Comparison of ENCODE assay signal across 11 cellular contexts in the genomic region with DNA sequence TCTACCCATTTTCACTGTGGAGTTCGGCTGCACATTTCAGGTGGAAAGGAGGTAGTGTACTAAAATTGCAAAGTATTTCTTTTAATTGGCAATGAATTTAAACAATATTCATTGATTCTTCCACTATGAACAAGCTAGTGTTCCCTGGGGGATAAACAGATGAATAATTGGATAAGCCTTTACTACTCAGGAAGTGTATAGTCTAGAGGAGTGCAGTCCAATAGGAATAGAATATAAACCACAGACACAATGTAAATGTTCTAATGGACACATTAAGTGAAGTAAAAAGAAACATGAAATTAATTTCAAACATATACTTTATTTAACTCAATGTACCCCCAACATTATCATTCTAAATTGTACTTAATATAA. TPM values are rescaled to one million over a fixed set of nuclear protein-coding genes. Genes with fewer than 3 reads are reported as not detected.
DNase-seq lines count a peak whose midpoint lies in the region; ATAC-seq and TF ChIP-seq lines count a peak whose summit lies in the region.
"Had no signal": no experiment of that assay in that cellular context is flagged by ENCODE, and none has a peak within 500 bp of the region (broad histone marks: within the 10 kb centered on the region; RNA-seq: fewer than 3 reads in every experiment).

No MANE protein-coding gene starts in this region.

- peaks cover 2% of the 10 kb centered on the region for H3K36me3 Mint-ChIP-seq in activated naive CD4-positive, alpha-beta T cell treated with anti-CD3 and anti-CD28 coated beads for 36 hours (ENCODE audit: low read depth)
- H3K36me3 Mint-ChIP-seq in activated B cell treated with CpG ODN at 0.5 μM for 24 hours (ENCODE audit: low read depth): no peaks in the 10 kb centered on the region

- TF ChIP-seq CTCF in activated B cell treated with CpG ODN at 0.5 μM for 24 hours (IDR thresholded peaks at IDR 0.05) (no peak), fibroblast of lung (conservative IDR thresholded peaks at IDR 0.05 in 1 of 2, IDR thresholded peaks at IDR 0.05 in 1 of 2; ENCODE audit: low read depth in 1 of 2, low read length in 2 of 2) (no peak)

- no peak for DNase-seq in activated naive CD4-positive, alpha-beta T cell treated with anti-CD3 and anti-CD28 coated beads for 36 hours
- no peak for DNase-seq in activated naive CD4-positive, alpha-beta T cell (lab: John Stamatoyannopoulos, UW)
- no peak for DNase-seq in activated B cell treated with CpG ODN at 0.5 μM for 24 hours
- DNase-seq in fibroblast of lung (ENCODE audit: low read depth in 2 of 2): no peak
- DNase-seq in hepatic stellate cell (ENCODE audit: low spot score): no peak
- DNase-seq: NCI-H510A treated with DMSO at 0.1 percent for 48 hours, ovary had no signal

- WGBS in thymus: 62% methylated on average over 1 of the region's 1 CpG

- H2AFZ ChIP-seq in fibroblast of lung (ENCODE audit: low read length): no peak overlapping the region

- peak overlapping the region; percentile 0 for H3K4me2 ChIP-seq in fibroblast of lung (ENCODE audit: extremely low read depth, insufficient read depth, low read length)

- H3K27me3 ChIP-seq in fibroblast of lung (ENCODE audit: control insufficient read depth, insufficient read depth, low read length): no peaks in the 10 kb centered on the region
- H3K27me3 ChIP-seq in thymus (ENCODE audit: control insufficient read depth, insufficient read depth): no peaks in the 10 kb centered on the region
- H3K27me3 ChIP-seq: ovary had no signal

- peak overlapping the region; percentile 86 for H3K27ac ChIP-seq in fibroblast of lung (ENCODE audit: insufficient read depth, low read length)
- H3K27ac ChIP-seq in thymus (ENCODE audit: low read depth): peak overlapping the region; percentile 69

- H3K9ac ChIP-seq in fibroblast of lung (ENCODE audit: insufficient read depth, low read length): no peak overlapping the region

- no peaks in the 10 kb centered on the region for H3K79me2 ChIP-seq in fibroblast of lung (ENCODE audit: control insufficient read depth, insufficient read depth, low read length)

- CTCF ChIA-PET in activated naive CD4-positive, alpha-beta T cell treated with anti-CD3 and anti-CD28 coated beads for 36 hours (lab: Charles Lee): interaction anchor here (1.3 to 1.9 kb wide), 3 partner anchors 12 to 42 kb away, joined by 3 to 5 read pairs (median 4); no protein-coding TSS in a partner anchor
- CTCF ChIA-PET in activated B cell treated with CpG ODN at 0.5 μM for 24 hours (lab: Charles Lee): no interaction called here

- H3K4me1 ChIP-seq in fibroblast of lung (ENCODE audit: control insufficient read depth, extremely low read depth, insufficient read depth, low read length) (peaks cover 7% of the 10 kb centered on the region), thymus (ENCODE audit: control insufficient read depth, insufficient read depth, low read length) (peaks cover 13% of the 10 kb centered on the region)

- POLR2A ChIA-PET in activated B cell treated with CpG ODN at 0.5 μM for 24 hours (lab: Charles Lee): interaction anchor here (0.7 to 1.0 kb wide), 2 partner anchors 44 to 101 kb away, joined by 3 to 7 read pairs; no protein-coding TSS in a partner anchor

- no peak overlapping the region for H3K4me3 ChIP-seq in fibroblast of lung (replicated peaks in 1 of 4; ENCODE audit: control extremely low read depth in 1 of 4, insufficient read depth in 1 of 4, low read depth in 3 of 4, low read length in 4 of 4)
- H3K4me3 ChIP-seq in thymus (ENCODE audit: low read length): no peak overlapping the region
- H3K4me3 ChIP-seq: HAP-1, ovary had no signal

- no peaks in the 10 kb centered on the region for H3K9me3 ChIP-seq in fibroblast of lung (ENCODE audit: control insufficient read depth, insufficient read depth, low read depth, low read length)
- no peaks in the 10 kb centered on the region for H3K9me3 ChIP-seq in thymus (ENCODE audit: control insufficient read depth)
- H3K9me3 ChIP-seq: HAP-1, ovary had no signal

- intact Hi-C loops in activated naive CD4-positive, alpha-beta T cell treated with anti-CD3 and anti-CD28 coated beads for 36 hours (cut with micrococcal nuclease): loop anchor here (2.0 to 5.0 kb wide), 2 partner anchors 64 to 233 kb away; no protein-coding TSS in a partner anchor
- intact Hi-C loops in activated B cell treated with CpG ODN at 0.5 μM for 24 hours (cut with micrococcal nuclease): loop anchor here (2.0 kb wide), 2 partner anchors 84 to 148 kb away; no protein-coding TSS in a partner anchor

- ATAC-seq in activated B cell treated with CpG ODN at 0.5 μM for 24 hours (ENCODE audit: low read depth): no peak
- no peak for ATAC-seq in HG03378 (IDR thresholded peaks at IDR 0.05; ENCODE audit: unreplicated experiment)
- ATAC-seq in HG02610 (IDR thresholded peaks at IDR 0.05; ENCODE audit: unreplicated experiment): no peak

- H3K27ac Mint-ChIP-seq in activated naive CD4-positive, alpha-beta T cell treated with anti-CD3 and anti-CD28 coated beads for 36 hours: peak overlapping the region; percentile 90
- peak overlapping the region; percentile 54 for H3K27ac Mint-ChIP-seq in activated B cell treated with CpG ODN at 0.5 μM for 24 hours

- no peaks in the 10 kb centered on the region for H4K20me1 ChIP-seq in fibroblast of lung (ENCODE audit: control insufficient read depth, extremely low read depth, insufficient read depth, low read length)

- peaks cover 28% of the 10 kb centered on the region for H3K4me1 Mint-ChIP-seq in activated naive CD4-positive, alpha-beta T cell treated with anti-CD3 and anti-CD28 coated beads for 36 hours (ENCODE audit: low read depth)
- H3K4me1 Mint-ChIP-seq in activated B cell treated with CpG ODN at 0.5 μM for 24 hours: peaks cover 22% of the 10 kb centered on the region

- no peaks in the 10 kb centered on the region for H3K9me3 Mint-ChIP-seq in activated naive CD4-positive, alpha-beta T cell treated with anti-CD3 and anti-CD28 coated beads for 36 hours
- H3K9me3 Mint-ChIP-seq in activated B cell treated with CpG ODN at 0.5 μM for 24 hours: peaks cover 3% of the 10 kb centered on the region

- H3K4me3 Mint-ChIP-seq in activated naive CD4-positive, alpha-beta T cell treated with anti-CD3 and anti-CD28 coated beads for 36 hours: peak overlapping the region; percentile 45
- H3K4me3 Mint-ChIP-seq in activated B cell treated with CpG ODN at 0.5 μM for 24 hours: no peak overlapping the region

- no peaks in the 10 kb centered on the region for H3K36me3 ChIP-seq in fibroblast of lung (ENCODE audit: control insufficient read depth, insufficient read depth, low read length)
- no peaks in the 10 kb centered on the region for H3K36me3 ChIP-seq in thymus (ENCODE audit: control insufficient read depth, insufficient read depth)
- H3K36me3 ChIP-seq: HAP-1, ovary had no signal

- no peaks in the 10 kb centered on the region for H3K27me3 Mint-ChIP-seq in activated naive CD4-positive, alpha-beta T cell treated with anti-CD3 and anti-CD28 coated beads for 36 hours (ENCODE audit: low read depth)
- no peaks in the 10 kb centered on the region for H3K27me3 Mint-ChIP-seq in activated B cell treated with CpG ODN at 0.5 μM for 24 hours

RNA-seq across cellular contexts. Expression of a gene that starts 28.7 kb away (rescaled TPM):
- 100 to 1,000 TPM; 202 to 208 TPM for total RNA-seq in activated naive CD4-positive, alpha-beta T cell treated with anti-CD3 and anti-CD28 coated beads for 36 hours
- 32.8 and 36.2 TPM in 2 replicates for total RNA-seq in activated B cell treated with CpG ODN at 0.5 μM for 24 hours
- 60.4 and 132 TPM in 2 replicates for total RNA-seq in fibroblast of lung
- polyA plus RNA-seq in fibroblast of lung: 137 and 154 TPM in 2 replicates
- 81.3 and 102 TPM in 2 replicates for polyA plus RNA-seq in fibroblast of lung (2012)
- polyA minus RNA-seq in fibroblast of lung (ENCODE audit: low replicate concordance): 213 and 223 TPM in 2 replicates
- polyA plus RNA-seq in thymus: 183 TPM
